7 cellular contexts compared by ENCODE assay signal in genomic region chr7:3882782-3883181, GRCh38.
"Had no signal": no experiment of that assay in that cellular context is flagged by ENCODE, and none has a peak within 500 bp of the region (broad histone marks: within the 10 kb centered on the region; RNA-seq: fewer than 3 reads in every experiment).

No MANE protein-coding gene starts in this region.

- DNase-seq: H9, HCEC 1CT had no signal

- H3K4me3 ChIP-seq: GM23338 had no signal

- H3K27ac ChIP-seq: HL-60 had no signal

- ATAC-seq: GM23338, HepG2 had no signal

- FAIRE-seq: H1, H54, HepG2 had no signal
